34 cellular contexts compared by ENCODE assay signal in the genomic region with DNA sequence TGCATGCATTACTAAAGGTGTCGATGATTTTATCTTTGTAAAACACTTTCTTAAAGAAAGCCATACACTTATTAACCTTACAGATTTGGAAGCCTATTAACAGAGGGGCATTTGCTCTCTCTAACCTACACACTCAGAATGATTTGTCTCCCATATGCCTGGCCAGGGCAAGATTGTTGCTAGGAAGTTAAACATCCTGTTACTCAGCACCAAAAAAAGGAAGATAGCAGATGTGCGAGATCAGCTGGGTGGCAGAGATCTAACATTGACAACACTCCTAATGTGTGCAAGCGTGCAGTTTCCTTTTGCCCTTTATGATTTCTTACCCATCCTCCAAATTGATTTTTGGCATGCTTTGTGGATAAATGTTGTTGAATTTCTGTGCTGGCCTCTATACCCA.
"Had no signal": no experiment of that assay in that cellular context is flagged by ENCODE, and none has a peak within 500 bp of the region (broad histone marks: within the 10 kb centered on the region; RNA-seq: fewer than 3 reads in every experiment).

No MANE protein-coding gene starts in this region.

- H3K36me3 Mint-ChIP-seq: activated CD4-positive, alpha-beta memory T cell treated with anti-CD3 and anti-CD28 coated beads for 36 hours; activated naive CD8-positive, alpha-beta T cell treated with anti-CD3 and anti-CD28 coated beads, Interleukin-2, amount 10 ng/mL, durations not matched to agents 7 days and 5 days; brain; immature natural killer cell; mesothelial cell of epicardium; naive thymus-derived CD4-positive, alpha-beta T cell; stimulated activated effector memory CD8-positive, alpha-beta T cell treated with anti-CD3 and anti-CD28 coated beads, Interleukin-12 subunit alpha, Interleukin-12 subunit beta, amount 100 ng/mL, for 72 hours had no signal

- H3K27me3 Mint-ChIP-seq: effector memory CD8-positive, alpha-beta T cell; stimulated activated naive CD8-positive, alpha-beta T cell treated with anti-CD3 and anti-CD28 coated beads, Interleukin-15, Interleukin-2, amounts not matched to agents 100 ng/mL and 50 ng/mL, for 24 hours had no signal

- H3K27me3 ChIP-seq: ascending aorta, cardiac muscle cell, gastroesophageal sphincter, pancreas, sigmoid colon, thyroid gland, upper lobe of left lung, vagina had no signal

- H3K4me3 Mint-ChIP-seq: activated CD4-positive, alpha-beta memory T cell treated with anti-CD3 and anti-CD28 coated beads for 36 hours; activated CD4-positive, alpha-beta T cell treated with anti-CD3 and anti-CD28 coated beads, Interleukin-2, amount 10 ng/mL, durations not matched to agents 24 days and 14 days; activated naive CD4-positive, alpha-beta T cell treated with anti-CD3 and anti-CD28 coated beads for 36 hours; activated naive CD8-positive, alpha-beta T cell treated with anti-CD3 and anti-CD28 coated beads, Interleukin-2, amount 10 ng/mL, durations not matched to agents 7 days and 5 days; activated T-helper 1 cell treated with anti-CD3 and anti-CD28 coated beads, Interleukin-12 subunit alpha, Interleukin-12 subunit beta, Interleukin-2, Interleukin-4 antibody, amounts not matched to agents 30 ng/mL and 10 ng/mL and 1 ng/mL, durations not matched to agents 14 hours and 24 hours and 36 hours; brain; effector memory CD8-positive, alpha-beta T cell; immature natural killer cell; mesothelial cell of epicardium; naive thymus-derived CD4-positive, alpha-beta T cell; stimulated activated effector memory CD8-positive, alpha-beta T cell treated with anti-CD3 and anti-CD28 coated beads, Interleukin-12 subunit alpha, Interleukin-12 subunit beta, amount 100 ng/mL, for 72 hours; stimulated activated naive CD8-positive, alpha-beta T cell treated with anti-CD3 and anti-CD28 coated beads, Interleukin-15, Interleukin-2, amounts not matched to agents 100 ng/mL and 50 ng/mL, for 24 hours had no signal

- H3K9me3 ChIP-seq: ascending aorta, gastroesophageal sphincter, pancreas, prostate gland, sigmoid colon, thyroid gland, upper lobe of left lung, vagina had no signal

- H3K4me1 ChIP-seq: ascending aorta, gastroesophageal sphincter, pancreas, prostate gland, sigmoid colon, thyroid gland, upper lobe of left lung, vagina had no signal

- H3K27ac Mint-ChIP-seq: activated CD4-positive, alpha-beta memory T cell treated with anti-CD3 and anti-CD28 coated beads for 36 hours; activated CD4-positive, alpha-beta T cell treated with anti-CD3 and anti-CD28 coated beads, Interleukin-2, amount 10 ng/mL, durations not matched to agents 24 days and 14 days; activated naive CD4-positive, alpha-beta T cell treated with anti-CD3 and anti-CD28 coated beads for 36 hours; activated naive CD8-positive, alpha-beta T cell treated with anti-CD3 and anti-CD28 coated beads, Interleukin-2, amount 10 ng/mL, durations not matched to agents 7 days and 5 days; activated T-helper 1 cell treated with anti-CD3 and anti-CD28 coated beads, Interleukin-12 subunit alpha, Interleukin-12 subunit beta, Interleukin-2, Interleukin-4 antibody, amounts not matched to agents 30 ng/mL and 10 ng/mL and 1 ng/mL, durations not matched to agents 14 hours and 24 hours and 36 hours; brain; effector memory CD8-positive, alpha-beta T cell; immature natural killer cell; mesothelial cell of epicardium; naive thymus-derived CD4-positive, alpha-beta T cell; stimulated activated effector memory CD8-positive, alpha-beta T cell treated with anti-CD3 and anti-CD28 coated beads, Interleukin-12 subunit alpha, Interleukin-12 subunit beta, amount 100 ng/mL, for 72 hours; stimulated activated naive CD8-positive, alpha-beta T cell treated with anti-CD3 and anti-CD28 coated beads, Interleukin-15, Interleukin-2, amounts not matched to agents 100 ng/mL and 50 ng/mL, for 24 hours had no signal

- H3K36me3 ChIP-seq: ascending aorta, cardiac muscle cell, gastroesophageal sphincter, pancreas, prostate gland, sigmoid colon, thyroid gland, upper lobe of left lung, vagina had no signal

- H3K27ac ChIP-seq: ascending aorta, cardiac muscle cell, coronary artery, gastroesophageal sphincter, pancreas, prostate gland, sigmoid colon, thyroid gland, upper lobe of left lung, vagina had no signal

- H3K4me1 Mint-ChIP-seq: activated CD4-positive, alpha-beta T cell treated with anti-CD3 and anti-CD28 coated beads, Interleukin-2, amount 10 ng/mL, durations not matched to agents 24 days and 14 days; activated naive CD8-positive, alpha-beta T cell treated with anti-CD3 and anti-CD28 coated beads, Interleukin-2, amount 10 ng/mL, durations not matched to agents 7 days and 5 days; brain; immature natural killer cell; mesothelial cell of epicardium; naive thymus-derived CD4-positive, alpha-beta T cell; stimulated activated effector memory CD8-positive, alpha-beta T cell treated with anti-CD3 and anti-CD28 coated beads, Interleukin-12 subunit alpha, Interleukin-12 subunit beta, amount 100 ng/mL, for 72 hours had no signal

- ATAC-seq: effector memory CD8-positive, alpha-beta T cell; gastroesophageal sphincter; left colon; naive thymus-derived CD4-positive, alpha-beta T cell; pancreas; stimulated activated effector memory CD8-positive, alpha-beta T cell treated with anti-CD3 and anti-CD28 coated beads, Interleukin-12 subunit alpha, Interleukin-12 subunit beta, amount 100 ng/mL, for 72 hours had no signal

- DNase-seq: activated CD4-positive, alpha-beta memory T cell treated with anti-CD3 and anti-CD28 coated beads for 36 hours; activated CD4-positive, alpha-beta T cell treated with anti-CD3 and anti-CD28 coated beads, Interleukin-2, amount 10 ng/mL, durations not matched to agents 24 days and 14 days; activated CD4-positive, CD25-positive, alpha-beta regulatory T cell treated with anti-CD3 and anti-CD28 coated beads, Interleukin-2, amount 50 U/mL, for 72 hours; activated CD8-positive, alpha-beta memory T cell treated with anti-CD3 and anti-CD28 coated beads, Interleukin-2, amount 50 U/mL, for 4 hours; activated effector memory CD4-positive, alpha-beta T cell treated with anti-CD3 and anti-CD28 coated beads, Interleukin-2, amount 50 U/mL, for 16 hours; activated naive CD4-positive, alpha-beta T cell treated with anti-CD3 and anti-CD28 coated beads for 36 hours; activated naive CD8-positive, alpha-beta T cell treated with anti-CD3 and anti-CD28 coated beads, Interleukin-2, amount 10 ng/mL, durations not matched to agents 7 days and 5 days; activated T-cell treated with anti-CD3 and anti-CD28 coated beads, Interleukin-2, amount 50 U/mL, for 1 hour; cerebellar nuclear complex; effector memory CD8-positive, alpha-beta T cell; head of caudate nucleus; hypothalamus; immature natural killer cell; kidney; left colon; mammary epithelial cell; naive thymus-derived CD4-positive, alpha-beta T cell; pancreas; sigmoid colon; small intestine; stimulated activated CD4-positive, alpha-beta T cell treated with anti-CD3 and anti-CD28 coated beads, Interleukin-4, amount 100 ng/mL, for 24 hours; thyroid gland; upper lobe of left lung had no signal

- H3K9me3 Mint-ChIP-seq: activated CD4-positive, alpha-beta T cell treated with anti-CD3 and anti-CD28 coated beads, Interleukin-2, amount 10 ng/mL, durations not matched to agents 24 days and 14 days; activated naive CD4-positive, alpha-beta T cell treated with anti-CD3 and anti-CD28 coated beads for 36 hours; activated T-helper 1 cell treated with anti-CD3 and anti-CD28 coated beads, Interleukin-12 subunit alpha, Interleukin-12 subunit beta, Interleukin-2, Interleukin-4 antibody, amounts not matched to agents 30 ng/mL and 10 ng/mL and 1 ng/mL, durations not matched to agents 14 hours and 24 hours and 36 hours; effector memory CD8-positive, alpha-beta T cell; mesothelial cell of epicardium; stimulated activated naive CD8-positive, alpha-beta T cell treated with anti-CD3 and anti-CD28 coated beads, Interleukin-15, Interleukin-2, amounts not matched to agents 100 ng/mL and 50 ng/mL, for 24 hours had no signal

- H3K4me3 ChIP-seq: ascending aorta, cardiac muscle cell, coronary artery, gastroesophageal sphincter, pancreas, prostate gland, sigmoid colon, thyroid gland, upper lobe of left lung, vagina had no signal
